ENCODE assay signal across 1 cellular context in the genomic region with DNA sequence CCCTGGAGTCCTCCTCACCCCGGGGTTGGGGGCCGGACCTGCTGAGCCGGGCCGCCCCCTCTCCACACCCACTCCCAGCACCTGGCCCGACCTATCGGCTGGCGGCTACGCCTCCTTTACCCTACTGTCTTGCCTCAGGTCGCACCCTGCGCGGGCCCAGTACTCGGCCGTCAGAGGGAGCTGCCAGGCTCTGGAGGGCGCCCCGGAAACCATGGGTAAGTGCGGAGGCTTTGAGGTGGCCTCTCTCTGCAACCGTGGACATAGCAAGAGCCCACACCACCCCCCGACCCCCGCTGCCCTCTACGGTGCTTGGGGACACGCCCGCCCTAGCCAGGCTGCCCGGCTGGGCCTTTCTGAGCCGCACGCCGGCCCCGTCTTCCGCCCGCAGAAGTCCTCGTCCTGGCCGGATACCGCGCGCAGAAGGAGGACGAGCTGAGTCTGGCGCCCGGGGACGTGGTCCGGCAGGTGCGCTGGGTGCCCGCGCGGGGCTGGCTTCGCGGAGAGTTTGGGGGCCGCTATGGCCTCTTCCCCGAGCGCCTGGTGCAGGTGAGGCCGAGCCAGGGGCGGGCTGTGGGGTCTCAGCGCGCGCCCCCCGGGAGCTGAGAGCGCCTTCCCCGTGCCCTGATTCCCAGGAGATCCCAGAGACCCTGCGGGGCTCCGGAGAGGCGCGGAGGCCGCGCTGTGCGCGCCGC.
A peak's percentile ranks its signal among the peaks of the same experiment; 100 is the strongest.
TF ChIP-seq lines count a peak whose summit lies in the region.

SH3D21 (plus strand) TSS at position 159 of the 692 bp plus-strand sequence; CDS start at position 212, 53 bp downstream.

TF ChIP-seq in HepG2, 621 proteins besides CTCF, POLR2A, EP300 and RAD21 (continued from another document and continues in another):
- peak; percentile 93 for TF ChIP-seq ZNF407 (CRISPR knock-in tag; IDR thresholded peaks at IDR 0.05; ENCODE audit: not compliant biosample characterization)
- TF ChIP-seq HNRNPK (IDR thresholded peaks at IDR 0.05; ENCODE audit: low read depth, low read length, poor library complexity, severe bottlenecking), result peak; percentile 69
- no peak for TF ChIP-seq RFX1 (IDR thresholded peaks at IDR 0.05)
- TF ChIP-seq ZNF784 (CRISPR knock-in tag; IDR thresholded peaks at IDR 0.05; ENCODE audit: borderline replicate concordance), result no peak
- no peak for TF ChIP-seq ZNF484 (CRISPR knock-in tag; IDR thresholded peaks at IDR 0.05; ENCODE audit: borderline replicate concordance, low read depth)
- TF ChIP-seq ZNF644 (CRISPR knock-in tag; IDR thresholded peaks at IDR 0.05; ENCODE audit: low read depth), result no peak
- TF ChIP-seq MATR3 (CRISPR knock-in tag; IDR thresholded peaks at IDR 0.05), result no peak
- TF ChIP-seq ZMAT5 (CRISPR knock-in tag; IDR thresholded peaks at IDR 0.05; ENCODE audit: borderline replicate concordance, low read depth), result no peak
- no peak for TF ChIP-seq ATM (IDR thresholded peaks at IDR 0.05; ENCODE audit: borderline replicate concordance)
- no peak for TF ChIP-seq PRMT3 (CRISPR knock-in tag; IDR thresholded peaks at IDR 0.05; ENCODE audit: borderline replicate concordance, low read depth)
- TF ChIP-seq SAP130 (CRISPR knock-in tag; IDR thresholded peaks at IDR 0.05; ENCODE audit: low read depth), result peak; percentile 62
- TF ChIP-seq ZKSCAN8 (CRISPR knock-in tag; IDR thresholded peaks at IDR 0.05; ENCODE audit: borderline replicate concordance), result no peak
- TF ChIP-seq ATRX (CRISPR knock-in tag; IDR thresholded peaks at IDR 0.05; ENCODE audit: borderline replicate concordance), result no peak
- no peak for TF ChIP-seq KMT2B (CRISPR knock-in tag; IDR thresholded peaks at IDR 0.05)
- TF ChIP-seq ZNF460 (CRISPR knock-in tag; IDR thresholded peaks at IDR 0.05; ENCODE audit: borderline replicate concordance), result no peak
- TF ChIP-seq UBTF (CRISPR knock-in tag; IDR thresholded peaks at IDR 0.05), result peak; percentile 83
- peak; percentile 65; the same call in 1 of the 2 replicates for TF ChIP-seq SNRNP70 (IDR thresholded peaks at IDR 0.05; ENCODE audit: low read depth, low read length)
- TF ChIP-seq MTF2 (CRISPR knock-in tag; IDR thresholded peaks at IDR 0.05; ENCODE audit: borderline replicate concordance), result no peak
- no peak for TF ChIP-seq ZNF724P (CRISPR knock-in tag; IDR thresholded peaks at IDR 0.05; ENCODE audit: borderline replicate concordance)
- TF ChIP-seq ZNF558 (CRISPR knock-in tag; IDR thresholded peaks at IDR 0.05; ENCODE audit: borderline replicate concordance), result peak; percentile 77; the same call in 1 of the 2 replicates
- TF ChIP-seq ZEB1 (IDR thresholded peaks at IDR 0.05; ENCODE audit: insufficient replicate concordance, low read depth), result peak; percentile 44
- no peak for TF ChIP-seq ZBTB1 (CRISPR knock-in tag; IDR thresholded peaks at IDR 0.05; ENCODE audit: borderline replicate concordance)
- TF ChIP-seq HDAC2 (CRISPR knock-in tag; IDR thresholded peaks at IDR 0.05), result no peak
- no peak for TF ChIP-seq ZNF367 (CRISPR knock-in tag; IDR thresholded peaks at IDR 0.05; ENCODE audit: borderline replicate concordance)
- no peak for TF ChIP-seq ARID2 (CRISPR knock-in tag; IDR thresholded peaks at IDR 0.05; ENCODE audit: borderline replicate concordance)
- TF ChIP-seq TSC22D2 (CRISPR knock-in tag; IDR thresholded peaks at IDR 0.05; ENCODE audit: borderline replicate concordance), result no peak
- TF ChIP-seq ZNF639 (CRISPR knock-in tag; conservative IDR thresholded peaks at IDR 0.05), result no peak; the same call in 1 of the 2 replicates
- peak; percentile 78 for TF ChIP-seq PHF8 (CRISPR knock-in tag; IDR thresholded peaks at IDR 0.05)
- no peak for TF ChIP-seq PHF20 (CRISPR knock-in tag; IDR thresholded peaks at IDR 0.05)
- TF ChIP-seq RNF2 (conservative IDR thresholded peaks at IDR 0.05; ENCODE audit: low read depth), result no peak
- no peak for TF ChIP-seq ZFP1 (CRISPR knock-in tag; IDR thresholded peaks at IDR 0.05)
- TF ChIP-seq SMYD3 (CRISPR knock-in tag; IDR thresholded peaks at IDR 0.05), result no peak
- TF ChIP-seq MNT (IDR thresholded peaks at IDR 0.05), result no peak
- no peak for TF ChIP-seq ZNF570 (CRISPR knock-in tag; IDR thresholded peaks at IDR 0.05; ENCODE audit: borderline replicate concordance)
- TF ChIP-seq BCLAF1 (IDR thresholded peaks at IDR 0.05), result no peak
- TF ChIP-seq DNMT1 (CRISPR knock-in tag; IDR thresholded peaks at IDR 0.05), result no peak
- 0 out of 2 replicates have a peak, but pooled peaks have one; percentile 67 for TF ChIP-seq ZNF17 (CRISPR knock-in tag; IDR thresholded peaks at IDR 0.05)
- no peak for TF ChIP-seq ZNF205 (CRISPR knock-in tag; IDR thresholded peaks at IDR 0.05)
- no peak for TF ChIP-seq HCFC1 (IDR thresholded peaks at IDR 0.05; ENCODE audit: low read depth, low read length)
- no peak for TF ChIP-seq SIN3B (IDR thresholded peaks at IDR 0.05; ENCODE audit: low read length)
- no peak for TF ChIP-seq ZNF12 (CRISPR knock-in tag; IDR thresholded peaks at IDR 0.05)
- no peak for TF ChIP-seq NRL (CRISPR knock-in tag; IDR thresholded peaks at IDR 0.05; ENCODE audit: borderline replicate concordance)
- TF ChIP-seq RFX5 (IDR thresholded peaks at IDR 0.05; ENCODE audit: low read depth, low read length), result no peak
- TF ChIP-seq MEIS2 (CRISPR knock-in tag; IDR thresholded peaks at IDR 0.05), result no peak
- TF ChIP-seq TCF12 (IDR thresholded peaks at IDR 0.05), result no peak
- TF ChIP-seq TCF12 (CRISPR knock-in tag; IDR thresholded peaks at IDR 0.05), result no peak
- no peak for TF ChIP-seq FOXO1 (CRISPR knock-in tag; IDR thresholded peaks at IDR 0.05)
- TF ChIP-seq KAT8 (CRISPR knock-in tag; IDR thresholded peaks at IDR 0.05), result no peak
- TF ChIP-seq HHEX (CRISPR knock-in tag; IDR thresholded peaks at IDR 0.05), result no peak
- TF ChIP-seq ZFY (CRISPR knock-in tag; IDR thresholded peaks at IDR 0.05), result peak; percentile 76
- no peak for TF ChIP-seq CBFB (CRISPR knock-in tag; IDR thresholded peaks at IDR 0.05)
